Comparison of ENCODE assay signal across 9 cellular contexts in genomic region chr6:81894788-81895221, GRCh38.
DNase-seq lines count a peak whose midpoint lies in the region; ATAC-seq and TF ChIP-seq lines count a peak whose summit lies in the region.
"Had no signal": no experiment of that assay in that cellular context is flagged by ENCODE, and none has a peak within 500 bp of the region (broad histone marks: within the 10 kb centered on the region; RNA-seq: fewer than 3 reads in every experiment).

No MANE protein-coding gene starts in this region.

- no TSS peak for BruUV-seq in Caco-2 (replicated peaks; lab: Mats Ljungman, UMichigan)

- DNase-seq in GM23248 (peak; percentile 67), choroid plexus epithelial cell (ENCODE audit: low read depth) (peak; percentile 49), islet precursor cell (peak; percentile 81), Caco-2 (no peak), BE2C (no peak)
- DNase-seq in activated CD4-positive, CD25-positive, alpha-beta regulatory T cell (lab: John Stamatoyannopoulos, UW) = no peak
- DNase-seq: glutamatergic neuron had no signal

- H3K27ac ChIP-seq in GM23248 (peak overlapping the region; percentile 74), skeletal muscle tissue (ENCODE audit: low read depth, low read length) (peak overlapping the region; percentile 54)

- no peak for ATAC-seq in GM21381 (IDR thresholded peaks at IDR 0.05; ENCODE audit: unreplicated experiment)

- no peaks in the 10 kb centered on the region for H3K36me3 Mint-ChIP-seq in Caco-2 (ENCODE audit: insufficient read depth, unreplicated experiment)

- no peaks in the 10 kb centered on the region for H3K36me3 ChIP-seq in GM23248 (ENCODE audit: low read depth)
- no peaks in the 10 kb centered on the region for H3K36me3 ChIP-seq in skeletal muscle tissue (ENCODE audit: control insufficient read depth in 3 of 3, insufficient read depth in 3 of 3, low read length in 3 of 3)
- H3K36me3 ChIP-seq in Caco-2 (ENCODE audit: control insufficient read depth, insufficient read depth, low read length) = no peaks in the 10 kb centered on the region
- no peaks in the 10 kb centered on the region for H3K36me3 ChIP-seq in BE2C

- peak overlapping the region; percentile 77 for H3K4me2 ChIP-seq in GM23248 (ENCODE audit: unreplicated experiment)

- no peak overlapping the region for H3K27ac Mint-ChIP-seq in Caco-2 (ENCODE audit: unreplicated experiment)

- H3K9me2 ChIP-seq in GM23248 (ENCODE audit: insufficient read depth) = no peaks in the 10 kb centered on the region

- H3K4me1 Mint-ChIP-seq in Caco-2 (ENCODE audit: low read depth, unreplicated experiment) = peaks cover 9% of the 10 kb centered on the region

- H3F3A ChIP-seq in GM23248 (ENCODE audit: insufficient read depth) = peaks cover 59% of the 10 kb centered on the region

- no peaks in the 10 kb centered on the region for H3K9me3 Mint-ChIP-seq in Caco-2 (ENCODE audit: unreplicated experiment)

- H3K4me1 ChIP-seq in GM23248 (ENCODE audit: insufficient read depth) = peaks cover 78% of the 10 kb centered on the region
- H3K4me1 ChIP-seq in skeletal muscle tissue (ENCODE audit: control insufficient read depth in 3 of 3, insufficient read depth in 3 of 3, low read length in 3 of 3) = peaks cover 0 to 5% (median 0%) of the 10 kb centered on the region in 3 donors
- peaks cover 58% of the 10 kb centered on the region for H3K4me1 ChIP-seq in Caco-2
- no peaks in the 10 kb centered on the region for H3K4me1 ChIP-seq in BE2C

- in situ Hi-C loops in GM23248 (cut with MboI) = no loop called here

- H3K79me2 ChIP-seq in GM23248 (ENCODE audit: insufficient read depth) = no peaks in the 10 kb centered on the region

- WGBS in GM23248 (ENCODE audit: low coverage in 1 of 2, low lambda C conversion rate in 2 of 2, missing lambda C conversion rate in 2 of 2), 2 experiments = 12 to 14% methylated on average over 5 of the region's 5 CpGs

- TF ChIP-seq CTCF in choroid plexus epithelial cell (conservative IDR thresholded peaks at IDR 0.05; ENCODE audit: low read depth, low read length) (no peak), Caco-2 (IDR thresholded peaks at IDR 0.05; ENCODE audit: insufficient read depth in 1 of 2, low read depth in 1 of 2, low read length in 1 of 2, severe bottlenecking in 1 of 2, unreplicated experiment in 1 of 2) (no peak), BE2C (IDR thresholded peaks at IDR 0.05; ENCODE audit: low read depth, low read length) (no peak)

- no peaks in the 10 kb centered on the region for H3K27me3 ChIP-seq in GM23248 (replicated peaks; ENCODE audit: insufficient read depth)
- H3K27me3 ChIP-seq in skeletal muscle tissue (ENCODE audit: control insufficient read depth in 3 of 3, insufficient read depth in 3 of 3, low read length in 3 of 3) = no peaks in the 10 kb centered on the region
- no peaks in the 10 kb centered on the region for H3K27me3 ChIP-seq in Caco-2 (replicated peaks; ENCODE audit: control insufficient read depth, insufficient read depth, low read length)
- H3K27me3 ChIP-seq in BE2C = no peaks in the 10 kb centered on the region

- peak overlapping the region; percentile 32; the same call in 1 of the 2 replicates for H2AFZ ChIP-seq in GM23248

- H3K4me3 ChIP-seq in GM23248 (peak overlapping the region; percentile 54), choroid plexus epithelial cell (ENCODE audit: low read depth, low read length) (no peak overlapping the region), skeletal muscle tissue (ENCODE audit: low read length in 3 of 3) (no peak overlapping the region), Caco-2 (ENCODE audit: low read depth, low read length) (no peak overlapping the region), BE2C (ENCODE audit: low read depth, low read length) (no peak overlapping the region)

- no peak overlapping the region for H3K4me3 Mint-ChIP-seq in Caco-2 (ENCODE audit: unreplicated experiment)

- POLR2A ChIA-PET in Caco-2 (lab: Charles Lee) = no interaction called here

- H3K9ac ChIP-seq in GM23248 = peak overlapping the region; percentile 60
- peak overlapping the region in 1 of 3 donors; percentile 46 for H3K9ac ChIP-seq in skeletal muscle tissue (ENCODE audit: low read depth in 1 of 3, low read length in 3 of 3)

- no peaks in the 10 kb centered on the region for H3K27me3 Mint-ChIP-seq in Caco-2 (ENCODE audit: insufficient read depth, unreplicated experiment)

- CTCF ChIA-PET in Caco-2 (lab: Charles Lee) = no interaction called here

- intact Hi-C loops in Caco-2 (cut with micrococcal nuclease; ENCODE audit: unreplicated experiment) = no loop called here

- H4K20me1 ChIP-seq in GM23248 (ENCODE audit: insufficient read depth) = no peaks in the 10 kb centered on the region

- H3K9me3 ChIP-seq in GM23248 (ENCODE audit: low read depth) (no peaks in the 10 kb centered on the region), skeletal muscle tissue (ENCODE audit: control insufficient read depth in 3 of 3, low read length in 3 of 3) (no peaks in the 10 kb centered on the region), Caco-2 (no peaks in the 10 kb centered on the region), BE2C (no peaks in the 10 kb centered on the region)

Comparison
In these comparisons a context has a peak if more than half of its experiments do, and no peak if none do; other contexts are left out.
1. DNase-seq: peak in GM23248 (single experiment), choroid plexus epithelial cell (single experiment) and islet precursor cell (single experiment); none in Caco-2 (0 of 2), BE2C (single experiment) and activated CD4-positive, CD25-positive, alpha-beta regulatory T cell (0 of 4).